In genomic region chr22:20912494-20912893, GRCh38 we compare ENCODE assay signal across 1 cellular context.
TF ChIP-seq lines count a peak whose summit lies in the region.

No MANE protein-coding gene starts in this region.

TF ChIP-seq in IMR-90, 13 proteins besides CTCF, POLR2A, EP300 and RAD21:
- TF ChIP-seq USF2 (IDR thresholded peaks at IDR 0.05; ENCODE audit: low read depth, low read length) (no peak), RCOR1 (IDR thresholded peaks at IDR 0.05; ENCODE audit: insufficient replicate concordance, low read length) (no peak), MXI1 (IDR thresholded peaks at IDR 0.05; ENCODE audit: borderline replicate concordance, low read depth, low read length) (no peak), MAFK (IDR thresholded peaks at IDR 0.05; ENCODE audit: low read depth, low read length) (peak; percentile 82), NFE2L2 (IDR thresholded peaks at IDR 0.05; ENCODE audit: low read depth, low read length) (no peak)
